28 cellular contexts compared by ENCODE assay signal in genomic region chr3:183488343-183488742, GRCh38. TPM values are rescaled to one million over a fixed set of nuclear protein-coding genes. Genes with fewer than 3 reads are reported as not detected.
DNase-seq lines count a peak whose midpoint lies in the region; ATAC-seq and TF ChIP-seq lines count a peak whose summit lies in the region.
"Had no signal": no experiment of that assay in that cellular context is flagged by ENCODE, and none has a peak within 500 bp of the region (broad histone marks: within the 10 kb centered on the region; RNA-seq: fewer than 3 reads in every experiment).

No MANE protein-coding gene starts in this region.

- H3K27me3 Mint-ChIP-seq in CD4-positive, alpha-beta T cell, result no peaks in the 10 kb centered on the region
- no peaks in the 10 kb centered on the region for H3K27me3 Mint-ChIP-seq in IgD-negative memory B cell
- H3K27me3 Mint-ChIP-seq in endodermal cell (ENCODE audit: insufficient read depth), result peaks cover 2% of the 10 kb centered on the region
- no peaks in the 10 kb centered on the region for H3K27me3 Mint-ChIP-seq in activated CD4-positive, alpha-beta T cell treated with anti-CD3 and anti-CD28 coated beads, Interleukin-2, amount 10 ng/mL, durations not matched to agents 24 days and 14 days
- H3K27me3 Mint-ChIP-seq: dendritic cell treated with granulocyte-macrophage colony-stimulating factor and Interleukin-4, amounts not matched to agents 40 ng/mL and 50 ng/mL, for 4 days had no signal

- 61 to 81% methylated on average over 2 to 3 of the region's 3 CpGs for WGBS in endodermal cell (ENCODE audit: insufficient coverage in 1 of 2, insufficient read length in 1 of 2), 2 experiments

- peaks cover 21% of the 10 kb centered on the region for H3K4me1 Mint-ChIP-seq in CD4-positive, alpha-beta T cell (ENCODE audit: low read depth)
- H3K4me1 Mint-ChIP-seq in IgD-negative memory B cell (peaks cover 7 to 15% (median 7%) of the 10 kb centered on the region in 3 donors), endodermal cell (peaks cover 23% of the 10 kb centered on the region)
- H3K4me1 Mint-ChIP-seq in activated CD4-positive, alpha-beta T cell treated with anti-CD3 and anti-CD28 coated beads, Interleukin-2, amount 10 ng/mL, durations not matched to agents 24 days and 14 days, result peaks cover 8% of the 10 kb centered on the region
- H3K4me1 Mint-ChIP-seq: immature natural killer cell, natural killer cell had no signal

- H3K4me3 ChIP-seq in endodermal cell (ENCODE audit: low read length), result no peak overlapping the region
- no peak overlapping the region for H3K4me3 ChIP-seq in gastrocnemius medialis
- H3K4me3 ChIP-seq: ascending aorta; BLaER1 treated with 17β-estradiol and CSF1 and Interleukin-3, amounts not matched to agents 10 nM and 100 nM; cardiac muscle cell; left lung; smooth muscle cell had no signal

- in situ Hi-C loops in gastrocnemius medialis (cut with MboI; ENCODE audit: low sequenced_read_pairs in 4 of 4), result no loop called here

- H3K36me3 Mint-ChIP-seq in CD4-positive, alpha-beta T cell (ENCODE audit: low read depth), result peaks cover 55% of the 10 kb centered on the region
- H3K36me3 Mint-ChIP-seq in IgD-negative memory B cell (peaks cover 5% of the 10 kb centered on the region), endodermal cell (ENCODE audit: low read depth) (no peaks in the 10 kb centered on the region)
- H3K36me3 Mint-ChIP-seq in activated CD4-positive, alpha-beta T cell treated with anti-CD3 and anti-CD28 coated beads, Interleukin-2, amount 10 ng/mL, durations not matched to agents 24 days and 14 days (ENCODE audit: low read depth), result peaks cover 30% of the 10 kb centered on the region
- H3K36me3 Mint-ChIP-seq: natural killer cell had no signal

- TF ChIP-seq CTCF in CD4-positive, alpha-beta T cell (IDR thresholded peaks at IDR 0.05), result no peak
- peak; percentile 38 for TF ChIP-seq CTCF in endodermal cell (conservative IDR thresholded peaks at IDR 0.05)
- no peak for TF ChIP-seq CTCF in gastrocnemius medialis (IDR thresholded peaks at IDR 0.05 in 4 of 5, conservative IDR thresholded peaks at IDR 0.05 in 1 of 5)

- H3K9ac ChIP-seq in endodermal cell (ENCODE audit: extremely low read depth, low read length, poor library complexity, severe bottlenecking), result no peak overlapping the region
- H3K9ac ChIP-seq: BLaER1 treated with 17β-estradiol and CSF1 and Interleukin-3, amounts not matched to agents 10 nM and 100 nM had no signal

- no peak for ATAC-seq in CD4-positive, alpha-beta T cell (ENCODE audit: poor library complexity)
- ATAC-seq in gastrocnemius medialis (no peak), GM18861 (IDR thresholded peaks at IDR 0.05; ENCODE audit: unreplicated experiment) (no peak)
- ATAC-seq: left lung, natural killer cell, SK-N-SH treated with all-trans-retinoic acid at 6 μM for 48 hours had no signal

- H3K4me1 ChIP-seq in endodermal cell (ENCODE audit: control insufficient read depth, insufficient read depth, low read length) (peaks cover 12% of the 10 kb centered on the region), gastrocnemius medialis (peaks cover 37 to 51% of the 10 kb centered on the region in 2 donors)
- H3K4me1 ChIP-seq: ascending aorta had no signal

- POLR2A ChIA-PET in CD4-positive, alpha-beta T cell (lab: Charles Lee), result interaction anchor here (1.9 kb wide), 1 partner anchor 9 kb away, joined by 7 read pairs; no protein-coding TSS in a partner anchor

- CTCF ChIA-PET in CD4-positive, alpha-beta T cell (lab: Charles Lee), result no interaction called here

- no peak for DNase-seq in CD4-positive, alpha-beta T cell
- DNase-seq in endodermal cell (peak; percentile 21), gastrocnemius medialis (no peak), caudate nucleus (lab: John Stamatoyannopoulos, UW) (no peak), GM19238 (ENCODE audit: insufficient read length, low spot score) (no peak)
- DNase-seq in activated CD4-positive, alpha-beta T cell treated with anti-CD3 and anti-CD28 coated beads, Interleukin-2, amount 10 ng/mL, durations not matched to agents 24 days and 14 days, result no peak
- DNase-seq: activated naive CD4-positive, alpha-beta T cell treated with Interleukin-2 at 50 U/mL for 16 hours; Calu3; DMS79 treated with DMSO at 0.1 percent for 48 hours; GOT3; hypothalamus; immature natural killer cell; left lung; natural killer cell; NCI-H1417 treated with DMSO at 0.1 percent for 48 hours; NCI-H2081 treated with DMSO at 0.1 percent for 48 hours; NCI-H82; stimulated activated CD4-positive, alpha-beta T cell treated with anti-CD3 and anti-CD28 coated beads, Interleukin-2, amount 100 ng/mL, for 24 hours; T-helper 2 cell had no signal

- H3K27me3 ChIP-seq in CD4-positive, alpha-beta T cell (ENCODE audit: control insufficient read depth, insufficient read depth, low read length), result no peaks in the 10 kb centered on the region
- H3K27me3 ChIP-seq in endodermal cell (ENCODE audit: control insufficient read depth, insufficient read depth, low read length, poor library complexity, severe bottlenecking) (no peaks in the 10 kb centered on the region), gastrocnemius medialis (no peaks in the 10 kb centered on the region)
- H3K27me3 ChIP-seq: ascending aorta; BLaER1 treated with 17β-estradiol and CSF1 and Interleukin-3, amounts not matched to agents 10 nM and 100 nM; left lung had no signal

- H3K27ac ChIP-seq in CD4-positive, alpha-beta T cell (ENCODE audit: low read depth, low read length), result no peak overlapping the region
- no peak overlapping the region for H3K27ac ChIP-seq in endodermal cell (ENCODE audit: low read depth, low read length)
- H3K27ac ChIP-seq in gastrocnemius medialis, result peak overlapping the region; percentile 76 to 90 (median 84)
- H3K27ac ChIP-seq in caudate nucleus (ENCODE audit: low read depth, low read length), result no peak overlapping the region
- H3K27ac ChIP-seq: ascending aorta; BLaER1 treated with 17β-estradiol and CSF1 and Interleukin-3, amounts not matched to agents 10 nM and 100 nM; cardiac muscle cell had no signal

- no peak for TF ChIP-seq POLR2A in gastrocnemius medialis (IDR thresholded peaks at IDR 0.05)

- intact Hi-C loops in CD4-positive, alpha-beta T cell (cut with DNase I, micrococcal nuclease), result no loop called here
- intact Hi-C loops in gastrocnemius medialis (cut with DNase I; ENCODE audit: low total_unique reads), result loop anchor here (5.0 to 10.0 kb wide), 2 partner anchors 149 to 224 kb away; partner anchors contain the start of gene KLHL24
- intact Hi-C loops in activated CD4-positive, alpha-beta T cell treated with anti-CD3 and anti-CD28 coated beads, Interleukin-2, amount 10 ng/mL, durations not matched to agents 24 days and 14 days (cut with micrococcal nuclease), result no loop called here

- H3K4me3 Mint-ChIP-seq in CD4-positive, alpha-beta T cell, result no peak overlapping the region
- no peak overlapping the region for H3K4me3 Mint-ChIP-seq in IgD-negative memory B cell
- no peak overlapping the region for H3K4me3 Mint-ChIP-seq in endodermal cell
- no peak overlapping the region for H3K4me3 Mint-ChIP-seq in activated CD4-positive, alpha-beta T cell treated with anti-CD3 and anti-CD28 coated beads, Interleukin-2, amount 10 ng/mL, durations not matched to agents 24 days and 14 days
- H3K4me3 Mint-ChIP-seq: dendritic cell treated with granulocyte-macrophage colony-stimulating factor and Interleukin-4, amounts not matched to agents 40 ng/mL and 50 ng/mL, for 4 days; immature natural killer cell; natural killer cell had no signal

- H3K36me3 ChIP-seq in endodermal cell (ENCODE audit: control insufficient read depth, insufficient read depth, low read length), result no peaks in the 10 kb centered on the region
- H3K36me3 ChIP-seq in gastrocnemius medialis, result no peaks in the 10 kb centered on the region
- H3K36me3 ChIP-seq: ascending aorta, cardiac muscle cell had no signal

- H3K27ac Mint-ChIP-seq in CD4-positive, alpha-beta T cell, result peak overlapping the region; percentile 32
- H3K27ac Mint-ChIP-seq in IgD-negative memory B cell (peak overlapping the region; percentile 58 to 92 (median 75)), endodermal cell (no peak overlapping the region)
- no peak overlapping the region for H3K27ac Mint-ChIP-seq in activated CD4-positive, alpha-beta T cell treated with anti-CD3 and anti-CD28 coated beads, Interleukin-2, amount 10 ng/mL, durations not matched to agents 24 days and 14 days
- H3K27ac Mint-ChIP-seq: dendritic cell treated with granulocyte-macrophage colony-stimulating factor and Interleukin-4, amounts not matched to agents 40 ng/mL and 50 ng/mL, for 4 days; natural killer cell had no signal

- H3K9me3 Mint-ChIP-seq in CD4-positive, alpha-beta T cell, result no peaks in the 10 kb centered on the region
- H3K9me3 Mint-ChIP-seq in IgD-negative memory B cell (no peaks in the 10 kb centered on the region), endodermal cell (no peaks in the 10 kb centered on the region)
- H3K9me3 Mint-ChIP-seq in activated CD4-positive, alpha-beta T cell treated with anti-CD3 and anti-CD28 coated beads, Interleukin-2, amount 10 ng/mL, durations not matched to agents 24 days and 14 days, result no peaks in the 10 kb centered on the region
- H3K9me3 Mint-ChIP-seq: immature natural killer cell, natural killer cell had no signal

- H3K9me3 ChIP-seq in CD4-positive, alpha-beta T cell (ENCODE audit: control insufficient read depth, low read length), result no peaks in the 10 kb centered on the region
- no peaks in the 10 kb centered on the region for H3K9me3 ChIP-seq in endodermal cell (ENCODE audit: control insufficient read depth, low read length)
- no peaks in the 10 kb centered on the region for H3K9me3 ChIP-seq in gastrocnemius medialis
- H3K9me3 ChIP-seq: ascending aorta, left lung had no signal

RNA-seq across cellular contexts. Expression of gene MCF2L2, which starts 59.9 kb away (rescaled TPM):
- total RNA-seq in CD4-positive, alpha-beta T cell, result 1 to 10 TPM; 3.8 to 4.1 TPM
- polyA plus RNA-seq in IgD-negative memory B cell, result 0.15 TPM
- total RNA-seq in endodermal cell, result 10 to 100 TPM; 72.6 to 86.5 TPM
- 21.3 TPM for polyA plus RNA-seq in endodermal cell (2013, experiment 1 of 2)
- polyA plus RNA-seq in endodermal cell (2013, experiment 2 of 2), result 22.1 TPM
- under 1 TPM; 0.27 to 0.61 (median 0.46) TPM for total RNA-seq in gastrocnemius medialis
- total RNA-seq in activated CD4-positive, alpha-beta T cell treated with anti-CD3 and anti-CD28 coated beads, Interleukin-2, amount 10 ng/mL, durations not matched to agents 24 days and 14 days, result 4.2 and 4.8 TPM in 2 replicates
- total RNA-seq: ascending aorta had no signal
- polyA plus RNA-seq: AG04450, smooth muscle cell had no signal

Comparison
In these comparisons a context has a peak if more than half of its experiments do, and no peak if none do; other contexts are left out.
1. H3K27ac ChIP-seq: peak in gastrocnemius medialis (4 of 4); none in CD4-positive, alpha-beta T cell (single experiment), endodermal cell (single experiment) and caudate nucleus (single experiment).
2. H3K27ac Mint-ChIP-seq: peak in CD4-positive, alpha-beta T cell (single experiment) and IgD-negative memory B cell (3 of 3); none in endodermal cell (single experiment) and activated CD4-positive, alpha-beta T cell treated with anti-CD3 and anti-CD28 coated beads, Interleukin-2, amount 10 ng/mL, durations not matched to agents 24 days and 14 days (single experiment).
3. RNA of gene MCF2L2, which starts 59.9 kb away (total RNA-seq): 72.6 to 86.5 TPM in endodermal cell; 4.2 to 4.8 TPM in activated CD4-positive, alpha-beta T cell treated with anti-CD3 and anti-CD28 coated beads, Interleukin-2, amount 10 ng/mL, durations not matched to agents 24 days and 14 days, 3.8 to 4.1 TPM in CD4-positive, alpha-beta T cell and 0.27 to 0.61 TPM in gastrocnemius medialis; every median in the first group is over 10 times any median in the second.